ENCODE assay signal across 35 cellular contexts in the genomic region with DNA sequence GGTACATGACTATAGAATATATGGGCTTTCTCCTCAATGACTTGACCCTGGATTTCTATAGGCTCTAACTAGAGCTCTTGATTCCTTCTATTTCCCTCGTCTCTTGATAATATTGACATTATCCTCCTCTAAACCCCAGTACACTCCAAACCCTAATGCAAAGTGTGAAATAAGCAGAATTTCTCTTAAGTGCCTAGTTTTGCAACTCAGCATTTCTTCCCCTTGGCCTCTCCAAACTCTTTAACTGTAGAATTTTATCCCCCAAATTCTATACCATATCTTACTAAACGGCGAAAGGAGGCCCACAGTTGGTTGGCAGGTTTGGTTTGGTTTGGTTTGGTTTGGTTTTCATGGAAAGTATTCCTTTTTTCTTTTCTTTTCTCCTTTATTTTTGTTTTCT.
"Had no signal": no experiment of that assay in that cellular context is flagged by ENCODE, and none has a peak within 500 bp of the region (broad histone marks: within the 10 kb centered on the region; RNA-seq: fewer than 3 reads in every experiment).

No MANE protein-coding gene starts in this region.

- H3K36me3 ChIP-seq: adrenal gland, brain microvascular endothelial cell, breast epithelium had no signal

- H3K27ac ChIP-seq: adrenal gland, body of pancreas, brain microvascular endothelial cell, breast epithelium, VCaP had no signal

- H3K4me3 ChIP-seq: adrenal gland, body of pancreas, breast epithelium had no signal

- H3K9me3 ChIP-seq: body of pancreas had no signal

- DNase-seq: activated B cell treated with CpG ODN at 0.5 μM for 24 hours; activated CD4-positive, alpha-beta memory T cell treated with anti-CD3 and anti-CD28 coated beads, Interleukin-2, amount 10 ng/mL, durations not matched to agents 7 days and 5 days; activated CD4-positive, alpha-beta T cell treated with anti-CD3 and anti-CD28 coated beads for 1 hour; activated CD4-positive, alpha-beta T cell treated with anti-CD3 and anti-CD28 coated beads for 36 hours; activated CD4-positive, alpha-beta T cell treated with anti-CD3 and anti-CD28 coated beads for 48 hours; activated CD4-positive, alpha-beta T cell treated with anti-CD3 and anti-CD28 coated beads, Interleukin-2, amount 10 ng/mL, durations not matched to agents 7 days and 5 days; activated CD4-positive, alpha-beta T cell treated with anti-CD3 and anti-CD28 coated beads, Interleukin-2, amount 50 U/mL, for 48 hours; activated CD8-positive, alpha-beta memory T cell treated with anti-CD3 and anti-CD28 coated beads for 24 hours; activated CD8-positive, alpha-beta memory T cell treated with anti-CD3 and anti-CD28 coated beads, Interleukin-2, amount 10 ng/mL, durations not matched to agents 7 days and 5 days; activated CD8-positive, alpha-beta memory T cell treated with anti-CD3 and anti-CD28 coated beads, Interleukin-2, amount 50 U/mL, for 48 hours; activated CD8-positive, alpha-beta T cell treated with anti-CD3 and anti-CD28 coated beads, Interleukin-2, amount 10 ng/mL, durations not matched to agents 7 days and 5 days; activated effector memory CD4-positive, alpha-beta T cell treated with anti-CD3 and anti-CD28 coated beads, Interleukin-2, amount 50 U/mL, for 16 hours; activated gamma-delta T cell treated with Interleukin-2 at 50 U/mL for 16 hours; activated naive CD4-positive, alpha-beta T cell; activated naive CD4-positive, alpha-beta T cell treated with anti-CD3 and anti-CD28 coated beads for 36 hours; activated naive CD4-positive, alpha-beta T cell treated with anti-CD3 and anti-CD28 coated beads, Interleukin-2, amount 50 U/mL, for 16 hours; activated naive CD8-positive, alpha-beta T cell treated with anti-CD3 and anti-CD28 coated beads for 36 hours; activated T-cell treated with anti-CD3 and anti-CD28 coated beads, Interleukin-2, amount 50 U/mL, for 4 hours; activated T-cell treated with anti-CD3 and anti-CD28 coated beads, Interleukin-2, amount 50 U/mL, for 72 hours; adrenal gland; amniotic stem cell; aorta; body of pancreas; brain microvascular endothelial cell; central memory CD4-positive, alpha-beta T cell; T-helper 1 cell; T-helper 2 cell; T-helper 9 cell had no signal

- FAIRE-seq: astrocyte, TTC549 had no signal

- H3K4me1 ChIP-seq: adrenal gland, body of pancreas, breast epithelium had no signal

- ATAC-seq: activated CD4-positive, alpha-beta T cell treated with anti-CD3 and anti-CD28 coated beads for 36 hours; activated CD4-positive, CD25-positive, alpha-beta regulatory T cell treated with anti-CD3 and anti-CD28 coated beads, Interleukin-2, amount 50 U/mL, for 24 hours; activated CD8-positive, alpha-beta memory T cell treated with anti-CD3 and anti-CD28 coated beads, Interleukin-2, amount 10 ng/mL, durations not matched to agents 7 days and 5 days; activated CD8-positive, alpha-beta T cell treated with anti-CD3 and anti-CD28 coated beads, Interleukin-2, amount 10 ng/mL, durations not matched to agents 7 days and 5 days; activated naive CD4-positive, alpha-beta T cell treated with anti-CD3 and anti-CD28 coated beads, Interleukin-2, amount 50 U/mL, for 72 hours; activated T-cell treated with anti-CD3 and anti-CD28 coated beads, Interleukin-2, amount 50 U/mL, for 4 hours; activated T-cell treated with anti-CD3 and anti-CD28 coated beads, Interleukin-2, amount 50 U/mL, for 72 hours; activated T-helper 17 cell treated with anti-CD3 and anti-CD28 coated beads, Interleukin-2, amount 50 U/mL, for 72 hours; body of pancreas had no signal

- H3K27me3 ChIP-seq: adrenal gland, body of pancreas, brain microvascular endothelial cell, breast epithelium had no signal
